ENCODE assay signal across 15 cellular contexts in genomic region chr10:113857210-113857609, GRCh38. TPM values are rescaled to one million over a fixed set of nuclear protein-coding genes. Genes with fewer than 3 reads are reported as not detected.
DNase-seq lines count a peak whose midpoint lies in the region; ATAC-seq and TF ChIP-seq lines count a peak whose summit lies in the region.
"Had no signal": no experiment of that assay in that cellular context is flagged by ENCODE, and none has a peak within 500 bp of the region (broad histone marks: within the 10 kb centered on the region; RNA-seq: fewer than 3 reads in every experiment).

No MANE protein-coding gene starts in this region.

- peak overlapping the region; percentile 4 to 96 (median 86) for H3K4me3 ChIP-seq in heart left ventricle
- H3K4me3 ChIP-seq in OCI-LY1 (ENCODE audit: low read depth, low read length, poor library complexity, severe bottlenecking) = no peak overlapping the region
- no peak overlapping the region for H3K4me3 ChIP-seq in fibroblast of mammary gland (ENCODE audit: control insufficient read depth, low read depth, low read length)
- H3K4me3 ChIP-seq in skeletal muscle tissue (ENCODE audit: low read length in 3 of 3) = no peak overlapping the region

- no peak overlapping the region for H2AFZ ChIP-seq in OCI-LY1 (ENCODE audit: low read length)

- H3K9me3 ChIP-seq in heart left ventricle = peaks cover 0 to 8% (median 0%) of the 10 kb centered on the region in 12 donors
- peaks cover 8% of the 10 kb centered on the region for H3K9me3 ChIP-seq in OCI-LY1 (ENCODE audit: low read length)
- H3K9me3 ChIP-seq in skeletal muscle tissue (ENCODE audit: control insufficient read depth in 3 of 3, low read length in 3 of 3) = peaks cover 0 to 3% (median 0%) of the 10 kb centered on the region in 3 donors
- H3K9me3 ChIP-seq: upper lobe of right lung had no signal

- no peak overlapping the region for H3K9ac ChIP-seq in OCI-LY1 (ENCODE audit: low read length)
- peak overlapping the region in 1 of 3 donors; percentile 40 for H3K9ac ChIP-seq in skeletal muscle tissue (ENCODE audit: low read depth in 1 of 3, low read length in 3 of 3)

- ATAC-seq in heart left ventricle (no peak), Right ventricle myocardium inferior (no peak)
- ATAC-seq: activated T-cell treated with anti-CD3 and anti-CD28 coated beads, Interleukin-2, amount 50 U/mL, for 72 hours; stimulated activated naive B cell treated with anti-CD40 and anti-IgM and Interleukin-4, amounts not matched to agents 10 μg/mL and 1 μg/mL and 100 μg/mL, for 72 hours; upper lobe of right lung had no signal

- no peaks in the 10 kb centered on the region for H3K27me3 ChIP-seq in heart left ventricle
- H3K27me3 ChIP-seq in OCI-LY1 (ENCODE audit: insufficient read depth, low read length) = no peaks in the 10 kb centered on the region
- H3K27me3 ChIP-seq in skeletal muscle tissue (ENCODE audit: control insufficient read depth in 3 of 3, insufficient read depth in 3 of 3, low read length in 3 of 3) = no peaks in the 10 kb centered on the region
- H3K27me3 ChIP-seq: upper lobe of right lung had no signal

- H3K4me1 ChIP-seq in heart left ventricle = peaks cover 0 to 59% (median 31%) of the 10 kb centered on the region in 12 donors
- H3K4me1 ChIP-seq in OCI-LY1 (ENCODE audit: insufficient read depth, low read length, severe bottlenecking) = peaks cover 41% of the 10 kb centered on the region
- peaks cover 26 to 28% (median 27%) of the 10 kb centered on the region in 3 donors for H3K4me1 ChIP-seq in skeletal muscle tissue (ENCODE audit: control insufficient read depth in 3 of 3, insufficient read depth in 3 of 3, low read length in 3 of 3)

- no peaks in the 10 kb centered on the region for H3F3A ChIP-seq in OCI-LY1 (ENCODE audit: insufficient read depth, low read length)

- H3K79me2 ChIP-seq in OCI-LY1 (ENCODE audit: insufficient read depth, low read length) = peaks cover 29% of the 10 kb centered on the region

- peak overlapping the region; percentile 93 for H3K4me2 ChIP-seq in OCI-LY1 (ENCODE audit: low read length)

- no peak for TF ChIP-seq CTCF in heart left ventricle (IDR thresholded peaks at IDR 0.05)
- TF ChIP-seq CTCF in OCI-LY1 (IDR thresholded peaks at IDR 0.05; ENCODE audit: low read length) = no peak
- no peak for TF ChIP-seq CTCF in fibroblast of mammary gland (conservative IDR thresholded peaks at IDR 0.05; ENCODE audit: control insufficient read depth, insufficient read depth, low read depth, low read length)

- H3K9me2 ChIP-seq in OCI-LY1 (ENCODE audit: low read depth, low read length) = no peaks in the 10 kb centered on the region

- no peak for TF ChIP-seq POLR2A in heart left ventricle (IDR thresholded peaks at IDR 0.05)

- no peak for DNase-seq in heart left ventricle
- DNase-seq in Right ventricle myocardium inferior (ENCODE audit: missing footprints) = no peak
- DNase-seq in fibroblast of mammary gland (ENCODE audit: low read depth) = peak; percentile 11
- DNase-seq in retina = no peak
- DNase-seq in posterior cingulate gyrus = no peak
- no peak for DNase-seq in activated CD4-positive, CD25-positive, alpha-beta regulatory T cell (lab: John Stamatoyannopoulos, UW)
- DNase-seq: activated CD4-positive, alpha-beta T cell treated with anti-CD3 and anti-CD28 coated beads, Interleukin-2, amount 50 U/mL, for 4 hours; activated T-cell treated with anti-CD3 and anti-CD28 coated beads, Interleukin-2, amount 50 U/mL, for 72 hours; IMR-90; NCI-H1092; NCI-H2171; stimulated activated naive B cell treated with anti-CD40 and anti-IgM and Interleukin-4, amounts not matched to agents 10 μg/mL and 1 μg/mL and 100 μg/mL, for 72 hours; upper lobe of right lung had no signal

- H3K27ac ChIP-seq in heart left ventricle (peak overlapping the region; percentile 57 to 98 (median 95)), OCI-LY1 (ENCODE audit: low read depth, low read length, poor library complexity, severe bottlenecking) (no peak overlapping the region), skeletal muscle tissue (ENCODE audit: low read depth, low read length) (peak overlapping the region; percentile 21)
- H3K27ac ChIP-seq: upper lobe of right lung had no signal

- H3K36me3 ChIP-seq in heart left ventricle (peaks cover 0 to 39% (median 36%) of the 10 kb centered on the region in 9 donors), OCI-LY1 (ENCODE audit: insufficient read depth, low read length) (peaks cover 43% of the 10 kb centered on the region), skeletal muscle tissue (ENCODE audit: control insufficient read depth in 3 of 3, insufficient read depth in 3 of 3, low read length in 3 of 3) (peaks cover 3 to 24% (median 16%) of the 10 kb centered on the region in 3 donors)

- H4K20me1 ChIP-seq in OCI-LY1 (ENCODE audit: insufficient read depth, low read length) = no peaks in the 10 kb centered on the region

- intact Hi-C loops in heart left ventricle (cut with DNase I) = loop anchor here in 8 of 10 donors (5.0 to 10.0 kb wide), 7 partner anchors 35 to 210 kb away; partner anchors contain the start of gene ADRB1 (in 5 of the 8)
- intact Hi-C loops in Right ventricle myocardium inferior (cut with DNase I) = loop anchor here (5.0 kb wide), 1 partner anchor 35 kb away; no protein-coding TSS in a partner anchor
- intact Hi-C loops in posterior cingulate gyrus (cut with DNase I) = no loop called here

RNA-seq across cellular contexts. Expression of gene NHLRC2, which starts 2.7 kb away (rescaled TPM):
- 100 to 1,000 TPM in 1 of 9 donors, 10 to 100 TPM in 8; 50.2 to 105 (median 78.3) TPM for total RNA-seq in heart left ventricle
- 10 to 100 TPM; 13.0 to 16.9 TPM for polyA plus RNA-seq in heart left ventricle
- total RNA-seq in Right ventricle myocardium inferior = 60.6 TPM
- total RNA-seq in skeletal muscle tissue = 15.1 TPM

RNA-seq across cellular contexts. Expression of gene DCLRE1A, which starts 3.3 kb away (rescaled TPM):
- total RNA-seq in heart left ventricle = 1 to 10 TPM; 5.1 to 8.5 (median 6.3) TPM
- polyA plus RNA-seq in heart left ventricle = 1 to 10 TPM; 3.5 to 6.1 TPM
- 6.8 TPM for total RNA-seq in Right ventricle myocardium inferior
- 5.2 TPM for total RNA-seq in skeletal muscle tissue

Comparison
In these comparisons a context has a peak if more than half of its experiments do, and no peak if none do; other contexts are left out.
1. H3K4me3 ChIP-seq: peak in heart left ventricle (12 of 12); none in OCI-LY1 (single experiment), fibroblast of mammary gland (single experiment) and skeletal muscle tissue (0 of 3).